In genomic region chr4:165288226-165288625, GRCh38 we compare ENCODE assay signal across 13 cellular contexts. TPM values are rescaled to one million over a fixed set of nuclear protein-coding genes. Genes with fewer than 3 reads are reported as not detected.
DNase-seq lines count a peak whose midpoint lies in the region; ATAC-seq and TF ChIP-seq lines count a peak whose summit lies in the region.
"Had no signal": no experiment of that assay in that cellular context is flagged by ENCODE, and none has a peak within 500 bp of the region (broad histone marks: within the 10 kb centered on the region; RNA-seq: fewer than 3 reads in every experiment).

No MANE protein-coding gene starts in this region.

- H3K4me3 ChIP-seq in brain microvascular endothelial cell (ENCODE audit: low read depth, low read length) (no peak overlapping the region), gastroesophageal sphincter (no peak overlapping the region)
- H3K4me3 ChIP-seq: right lobe of liver, upper lobe of left lung had no signal

- WGBS in gastroesophageal sphincter (ENCODE audit: low coverage in 1 of 2), 2 donors = 49 to 77% methylated on average over 3 of the region's 3 CpGs

- H3K27ac ChIP-seq in brain microvascular endothelial cell (peak overlapping the region; percentile 36), gastroesophageal sphincter (no peak overlapping the region)

- no peak overlapping the region for H3K27ac Mint-ChIP-seq in activated naive CD8-positive, alpha-beta T cell treated with anti-CD3 and anti-CD28 coated beads, Interleukin-2, amount 50 U/mL, for 24 hours

- ATAC-seq in GM18519 (IDR thresholded peaks at IDR 0.05; ENCODE audit: low FRiP score, unreplicated experiment) (peak; percentile 40), GM21367 (IDR thresholded peaks at IDR 0.05; ENCODE audit: unreplicated experiment) (peak; percentile 44), HG03097 (IDR thresholded peaks at IDR 0.05; ENCODE audit: low FRiP score, unreplicated experiment) (peak; percentile 60), gastroesophageal sphincter (no peak)
- ATAC-seq in activated naive CD8-positive, alpha-beta T cell treated with anti-CD3 and anti-CD28 coated beads, Interleukin-2, amount 50 U/mL, for 24 hours = no peak

- H3K4me3 Mint-ChIP-seq in activated naive CD8-positive, alpha-beta T cell treated with anti-CD3 and anti-CD28 coated beads, Interleukin-2, amount 50 U/mL, for 24 hours = no peak overlapping the region

- no peak for TF ChIP-seq CTCF in brain microvascular endothelial cell (IDR thresholded peaks at IDR 0.05; ENCODE audit: low read depth, low read length, missing control alignments)
- TF ChIP-seq CTCF in gastroesophageal sphincter (IDR thresholded peaks at IDR 0.05) = no peak

- no peaks in the 10 kb centered on the region for H3K27me3 Mint-ChIP-seq in activated naive CD8-positive, alpha-beta T cell treated with anti-CD3 and anti-CD28 coated beads, Interleukin-2, amount 50 U/mL, for 24 hours

- peaks cover 4% of the 10 kb centered on the region for H3K9me3 Mint-ChIP-seq in activated naive CD8-positive, alpha-beta T cell treated with anti-CD3 and anti-CD28 coated beads, Interleukin-2, amount 50 U/mL, for 24 hours

- H3K36me3 ChIP-seq in brain microvascular endothelial cell (replicated peaks) (no peaks in the 10 kb centered on the region), gastroesophageal sphincter (peaks cover 0 to 17% of the 10 kb centered on the region in 2 donors)
- H3K36me3 ChIP-seq: right lobe of liver, upper lobe of left lung had no signal

- peaks cover 38% of the 10 kb centered on the region for H3K4me1 Mint-ChIP-seq in activated naive CD8-positive, alpha-beta T cell treated with anti-CD3 and anti-CD28 coated beads, Interleukin-2, amount 50 U/mL, for 24 hours

- TF ChIP-seq POLR2A in gastroesophageal sphincter (IDR thresholded peaks at IDR 0.05) = no peak

- DNase-seq in brain microvascular endothelial cell = no peak
- no peak for DNase-seq in NCI-H2029 (lab: John Stamatoyannopoulos, UW)
- DNase-seq in activated naive CD8-positive, alpha-beta T cell treated with anti-CD3 and anti-CD28 coated beads, Interleukin-2, amount 50 U/mL, for 24 hours = no peak
- no peak for DNase-seq in SK-N-DZ (ENCODE audit: low spot score)
- DNase-seq: anterior cingulate cortex, NCI-H748 treated with DMSO at 0.1 percent for 48 hours, right lobe of liver, T-helper 1 cell, upper lobe of left lung had no signal

- H3K9me3 ChIP-seq in gastroesophageal sphincter = no peaks in the 10 kb centered on the region
- H3K9me3 ChIP-seq: right lobe of liver, upper lobe of left lung had no signal

- in situ Hi-C loops in brain microvascular endothelial cell (cut with HindIII; ENCODE audit: low pct_ligation_motif_present, low sequenced_read_pairs) = no loop called here

- peaks cover 0 to 4% (median 0%) of the 10 kb centered on the region in 3 donors for H3K4me1 ChIP-seq in gastroesophageal sphincter

- TF ChIP-seq EP300 in gastroesophageal sphincter (IDR thresholded peaks at IDR 0.05) = no peak

- H3K36me3 Mint-ChIP-seq in activated naive CD8-positive, alpha-beta T cell treated with anti-CD3 and anti-CD28 coated beads, Interleukin-2, amount 50 U/mL, for 24 hours (ENCODE audit: low read depth) = peaks cover 24% of the 10 kb centered on the region

- H3K27me3 ChIP-seq in brain microvascular endothelial cell (replicated peaks) (no peaks in the 10 kb centered on the region), gastroesophageal sphincter (no peaks in the 10 kb centered on the region)
- H3K27me3 ChIP-seq: right lobe of liver, upper lobe of left lung had no signal

RNA-seq across cellular contexts. Expression of gene MSMO1, which starts 39.2 kb away (rescaled TPM):
- total RNA-seq in gastroesophageal sphincter = 10 to 100 TPM; 10.4 to 34.7 (median 13.9) TPM
- 129 and 134 TPM in 2 replicates for polyA plus RNA-seq in SK-N-DZ (2014; cell fraction: cytosol; rRNA removed)
- polyA plus RNA-seq in SK-N-DZ (2014; cell fraction: nucleus; rRNA removed) = 54.2 and 64.7 TPM in 2 replicates

Comparison
In these comparisons a context has a peak if more than half of its experiments do, and no peak if none do; other contexts are left out.
1. ATAC-seq: peak in GM18519 (single experiment), GM21367 (single experiment) and HG03097 (single experiment); none in gastroesophageal sphincter (single experiment) and activated naive CD8-positive, alpha-beta T cell treated with anti-CD3 and anti-CD28 coated beads, Interleukin-2, amount 50 U/mL, for 24 hours (single experiment).